Comparison of ENCODE assay signal across 16 cellular contexts in the genomic region with DNA sequence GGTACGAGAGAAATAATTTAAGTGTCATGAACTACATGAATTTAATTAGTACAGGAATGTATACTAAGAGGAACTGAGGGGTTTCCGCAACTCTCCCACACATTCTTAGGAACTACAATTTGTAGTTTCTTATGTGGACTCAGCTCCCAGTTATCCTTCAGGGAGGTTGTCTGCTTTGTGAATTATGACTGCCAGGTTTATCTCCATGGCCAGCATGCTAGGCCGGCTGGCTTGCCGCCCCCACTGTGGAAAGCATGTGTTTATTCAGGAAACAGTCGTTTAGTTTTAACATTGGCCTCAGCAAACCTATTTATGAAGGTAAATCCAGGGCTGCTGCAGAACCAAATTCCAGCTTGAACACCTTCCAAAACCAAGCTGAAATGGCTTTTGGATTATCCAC.
DNase-seq lines count a peak whose midpoint lies in the region; ATAC-seq, FAIRE-seq and TF ChIP-seq lines count a peak whose summit lies in the region.
"Had no signal": no experiment of that assay in that cellular context is flagged by ENCODE, and none has a peak within 500 bp of the region (broad histone marks: within the 10 kb centered on the region; RNA-seq: fewer than 3 reads in every experiment).

No MANE protein-coding gene starts in this region.

- H3K27me3 Mint-ChIP-seq in MCF 10A (ENCODE audit: insufficient read depth, unreplicated experiment) (no peaks in the 10 kb centered on the region), astrocyte (ENCODE audit: low read depth, unreplicated experiment) (no peaks in the 10 kb centered on the region), neural progenitor cell (ENCODE audit: insufficient read depth, low read depth) (peaks cover 2% of the 10 kb centered on the region)
- H3K27me3 Mint-ChIP-seq: CD4-positive, CD25-positive, alpha-beta regulatory T cell had no signal

- H3K9me3 Mint-ChIP-seq in MCF 10A (ENCODE audit: unreplicated experiment) (no peaks in the 10 kb centered on the region), astrocyte (ENCODE audit: unreplicated experiment) (peaks cover 5% of the 10 kb centered on the region), neural progenitor cell (no peaks in the 10 kb centered on the region)
- peaks cover 5 to 9% of the 10 kb centered on the region in 2 donors for H3K9me3 Mint-ChIP-seq in activated naive CD4-positive, alpha-beta T cell treated with anti-CD3 and anti-CD28 coated beads, Interleukin-2, amount 50 U/mL, for 72 hours

- H3K4me3 Mint-ChIP-seq in MCF 10A (ENCODE audit: unreplicated experiment) (no peak overlapping the region), astrocyte (ENCODE audit: unreplicated experiment) (no peak overlapping the region), neural progenitor cell (no peak overlapping the region)
- H3K4me3 Mint-ChIP-seq: CD4-positive, CD25-positive, alpha-beta regulatory T cell had no signal

- no peak overlapping the region for H3K9ac ChIP-seq in mammary epithelial cell (ENCODE audit: insufficient read depth, low read length)
- H3K9ac ChIP-seq in astrocyte (ENCODE audit: low read length): no peak overlapping the region
- H3K9ac ChIP-seq in neural progenitor cell: no peak overlapping the region
- H3K9ac ChIP-seq: BLaER1 treated with 17β-estradiol and CSF1 and Interleukin-3, amounts not matched to agents 10 nM and 100 nM had no signal

- POLR2A ChIA-PET in MCF 10A (lab: Yijun Ruan, JAX): interaction anchor here (0.7 kb wide), 1 partner anchor 18 kb away, joined by 3 read pairs; no protein-coding TSS in a partner anchor

- H3K27ac Mint-ChIP-seq in MCF 10A (ENCODE audit: low read depth, unreplicated experiment) (no peak overlapping the region), astrocyte (ENCODE audit: unreplicated experiment) (no peak overlapping the region), neural progenitor cell (no peak overlapping the region)
- no peak overlapping the region for H3K27ac Mint-ChIP-seq in activated naive CD4-positive, alpha-beta T cell treated with anti-CD3 and anti-CD28 coated beads, Interleukin-2, amount 50 U/mL, for 72 hours
- H3K27ac Mint-ChIP-seq: CD4-positive, CD25-positive, alpha-beta regulatory T cell had no signal

- H3K79me2 ChIP-seq in mammary epithelial cell (ENCODE audit: insufficient read depth, low read length) (no peaks in the 10 kb centered on the region), astrocyte (ENCODE audit: insufficient read depth, low read length) (no peaks in the 10 kb centered on the region), neural progenitor cell (ENCODE audit: low read depth) (no peaks in the 10 kb centered on the region)

- H2AFZ ChIP-seq in mammary epithelial cell (ENCODE audit: low read depth, low read length) (peak overlapping the region; percentile 19), astrocyte (ENCODE audit: low read depth, low read length) (no peak overlapping the region), neural progenitor cell (replicated peaks) (peak overlapping the region; percentile 12)

- no peaks in the 10 kb centered on the region for H3K27me3 ChIP-seq in mammary epithelial cell (ENCODE audit: insufficient read depth, low read length)
- H3K27me3 ChIP-seq in astrocyte (ENCODE audit: insufficient read depth, low read length): no peaks in the 10 kb centered on the region
- no peaks in the 10 kb centered on the region for H3K27me3 ChIP-seq in neural progenitor cell
- H3K27me3 ChIP-seq: BLaER1 treated with 17β-estradiol and CSF1 and Interleukin-3, amounts not matched to agents 10 nM and 100 nM had no signal

- H3K27ac ChIP-seq in mammary epithelial cell (ENCODE audit: insufficient read depth, low read depth, low read length): no peak overlapping the region
- H3K27ac ChIP-seq in astrocyte (ENCODE audit: low read depth, low read length): no peak overlapping the region
- H3K27ac ChIP-seq in neural progenitor cell: no peak overlapping the region
- H3K27ac ChIP-seq: BLaER1 treated with 17β-estradiol and CSF1 and Interleukin-3, amounts not matched to agents 10 nM and 100 nM had no signal

- peaks cover 23% of the 10 kb centered on the region for H3F3A ChIP-seq in neural progenitor cell (ENCODE audit: low read depth)

- H3K4me3 ChIP-seq in mammary epithelial cell (replicated peaks in 1 of 3; ENCODE audit: insufficient read depth in 1 of 3, low read depth in 2 of 3, low read length in 3 of 3): no peak overlapping the region
- H3K4me3 ChIP-seq in astrocyte (ENCODE audit: insufficient read depth, low read depth, low read length): no peak overlapping the region
- no peak overlapping the region for H3K4me3 ChIP-seq in neural progenitor cell
- H3K4me3 ChIP-seq: BLaER1 treated with 17β-estradiol and CSF1 and Interleukin-3, amounts not matched to agents 10 nM and 100 nM; HAP-1 had no signal

- H3K36me3 Mint-ChIP-seq in MCF 10A (ENCODE audit: insufficient read depth, unreplicated experiment): no peaks in the 10 kb centered on the region
- H3K36me3 Mint-ChIP-seq in astrocyte (ENCODE audit: low read depth, unreplicated experiment): no peaks in the 10 kb centered on the region
- no peaks in the 10 kb centered on the region for H3K36me3 Mint-ChIP-seq in neural progenitor cell
- no peaks in the 10 kb centered on the region for H3K36me3 Mint-ChIP-seq in activated naive CD4-positive, alpha-beta T cell treated with anti-CD3 and anti-CD28 coated beads, Interleukin-2, amount 50 U/mL, for 72 hours
- H3K36me3 Mint-ChIP-seq: CD4-positive, CD25-positive, alpha-beta regulatory T cell had no signal

- H3K4me1 ChIP-seq in mammary epithelial cell (ENCODE audit: insufficient read depth, low read length) (peaks cover 26% of the 10 kb centered on the region), astrocyte (ENCODE audit: insufficient read depth, low read length) (no peaks in the 10 kb centered on the region), neural progenitor cell (peaks cover 34% of the 10 kb centered on the region)
- H3K4me1 ChIP-seq: HAP-1 had no signal

- intact Hi-C loops in mammary epithelial cell (cut with micrococcal nuclease) (no loop called here), MCF 10A (cut with micrococcal nuclease) (no loop called here)

- BruUV-seq in mammary epithelial cell (replicated peaks; lab: Mats Ljungman, UMichigan): no TSS peak
- BruUV-seq in MCF 10A (replicated peaks; lab: Mats Ljungman, UMichigan): no TSS peak

- CTCF ChIA-PET in mammary epithelial cell (lab: Charles Lee; ENCODE audit: low non-redundant PET) (no interaction called here), MCF 10A (lab: Yijun Ruan, JAX) (interaction anchor here (0.7 to 1.2 kb wide), 2 partner anchors 50 to 761 kb away, joined by 5 to 6 read pairs; no protein-coding TSS in a partner anchor)

- dilution Hi-C loops in mammary epithelial cell (cut with HindIII; ENCODE audit: low sequenced_read_pairs): no loop called here

- ATAC-seq in activated naive CD4-positive, alpha-beta T cell treated with anti-CD3 and anti-CD28 coated beads, Interleukin-2, amount 50 U/mL, for 72 hours: no peak

- 46% methylated on average over 5 of the region's 5 CpGs for WGBS in mammary epithelial cell (ENCODE audit: low coverage, missing lambda C conversion rate)

- FAIRE-seq in astrocyte (lab: Jason Lieb, UNC): no peak
- FAIRE-seq: GM19239, H1, HTR-8/SVneo had no signal

- H3K9me3 ChIP-seq in mammary epithelial cell (replicated peaks; ENCODE audit: insufficient read depth, low read length) (no peaks in the 10 kb centered on the region), astrocyte (ENCODE audit: insufficient read depth, low read depth, low read length) (no peaks in the 10 kb centered on the region), neural progenitor cell (ENCODE audit: low read depth) (no peaks in the 10 kb centered on the region)
- H3K9me3 ChIP-seq: BLaER1 treated with 17β-estradiol and CSF1 and Interleukin-3, amounts not matched to agents 10 nM and 100 nM; HAP-1 had no signal

- H3K4me1 Mint-ChIP-seq in MCF 10A (ENCODE audit: insufficient read depth, unreplicated experiment): peaks cover 10% of the 10 kb centered on the region
- peaks cover 4% of the 10 kb centered on the region for H3K4me1 Mint-ChIP-seq in astrocyte (ENCODE audit: low read depth, unreplicated experiment)
- H3K4me1 Mint-ChIP-seq in neural progenitor cell: peaks cover 14% of the 10 kb centered on the region
- H3K4me1 Mint-ChIP-seq: CD4-positive, CD25-positive, alpha-beta regulatory T cell had no signal

- H3K4me2 ChIP-seq in mammary epithelial cell (ENCODE audit: insufficient read depth, low read depth, low read length) (no peak overlapping the region), astrocyte (ENCODE audit: low read length) (no peak overlapping the region), neural progenitor cell (no peak overlapping the region)
- H3K4me2 ChIP-seq: BLaER1 treated with 17β-estradiol and CSF1 and Interleukin-3, amounts not matched to agents 10 nM and 100 nM had no signal

- no peak for DNase-seq in mammary epithelial cell
- no peak for DNase-seq in MCF 10A (ENCODE audit: unreplicated experiment)
- DNase-seq in astrocyte (ENCODE audit: low read depth): peak; percentile 4
- no peak for DNase-seq in neural progenitor cell (ENCODE audit: low spot score)
- no peak for DNase-seq in nucleus accumbens (lab: John Stamatoyannopoulos, UW)
- DNase-seq in activated naive CD4-positive, alpha-beta T cell treated with anti-CD3 and anti-CD28 coated beads, Interleukin-2, amount 50 U/mL, for 72 hours (ENCODE audit: low spot score in 2 of 2): no peak
- DNase-seq in NCI-H2227 treated with DMSO at 0.1 percent for 48 hours (lab: John Stamatoyannopoulos, UW): no peak
- DNase-seq: ACHN; CD4-positive, CD25-positive, alpha-beta regulatory T cell; DMS53; GF-D8 had no signal

- in situ Hi-C loops in mammary epithelial cell (cut with MboI; ENCODE audit: low sequenced_read_pairs in 2 of 2): no loop called here

- H4K20me1 ChIP-seq in mammary epithelial cell (ENCODE audit: insufficient read depth, low read length) (no peaks in the 10 kb centered on the region), astrocyte (ENCODE audit: insufficient read depth, low read length) (no peaks in the 10 kb centered on the region), neural progenitor cell (ENCODE audit: low read depth) (no peaks in the 10 kb centered on the region)
- H4K20me1 ChIP-seq: BLaER1 treated with 17β-estradiol and CSF1 and Interleukin-3, amounts not matched to agents 10 nM and 100 nM had no signal

- H3K36me3 ChIP-seq in mammary epithelial cell (ENCODE audit: insufficient read depth, low read length): no peaks in the 10 kb centered on the region
- H3K36me3 ChIP-seq in astrocyte (ENCODE audit: insufficient read depth, low read length): no peaks in the 10 kb centered on the region
- no peaks in the 10 kb centered on the region for H3K36me3 ChIP-seq in neural progenitor cell
- H3K36me3 ChIP-seq: BLaER1 treated with 17β-estradiol and CSF1 and Interleukin-3, amounts not matched to agents 10 nM and 100 nM; HAP-1 had no signal

- TF ChIP-seq CTCF in mammary epithelial cell (conservative IDR thresholded peaks at IDR 0.05 in 1 of 2, IDR thresholded peaks at IDR 0.05 in 1 of 2; ENCODE audit: extremely low read depth in 1 of 2, insufficient read depth in 1 of 2, low read depth in 1 of 2, low read length in 2 of 2) (no peak), MCF 10A (IDR thresholded peaks at IDR 0.05; ENCODE audit: unreplicated experiment) (no peak), astrocyte (IDR thresholded peaks at IDR 0.05; ENCODE audit: insufficient read depth, low read depth, low read length) (no peak), neural progenitor cell (IDR thresholded peaks at IDR 0.05) (no peak)
